In the genomic region with DNA sequence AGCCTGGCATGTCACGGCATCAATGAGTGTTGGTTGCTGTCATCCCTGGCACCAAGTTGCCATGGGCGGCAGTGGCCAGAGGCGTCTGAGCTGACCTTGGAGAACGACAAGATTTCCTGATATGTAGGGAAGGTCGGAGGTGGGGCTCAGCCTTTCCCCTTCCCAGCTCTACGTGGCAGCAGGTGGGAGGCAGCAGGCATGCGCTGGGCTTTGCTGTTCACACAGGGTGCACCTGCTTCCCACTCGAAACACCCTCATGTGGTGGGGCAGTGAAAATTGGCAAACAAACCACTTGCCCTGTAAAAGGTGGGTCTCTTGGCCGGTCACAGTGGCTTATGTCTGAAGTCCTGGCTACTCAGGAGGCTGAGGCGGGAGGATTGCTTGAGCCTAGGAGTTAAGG, we compare ENCODE assay signal across 14 cellular contexts. TPM values are rescaled to one million over a fixed set of nuclear protein-coding genes. Genes with fewer than 3 reads are reported as not detected.
"Had no signal": no experiment of that assay in that cellular context is flagged by ENCODE, and none has a peak within 500 bp of the region (broad histone marks: within the 10 kb centered on the region; RNA-seq: fewer than 3 reads in every experiment).

No MANE protein-coding gene starts in this region.

- H3K27ac ChIP-seq: esophagus squamous epithelium, skin epidermis, stomach, thoracic aorta had no signal

- H3K4me3 ChIP-seq: esophagus squamous epithelium, lung, skin epidermis, stomach, thoracic aorta had no signal

- H3K36me3 ChIP-seq: esophagus squamous epithelium, stomach, thoracic aorta had no signal

- DNase-seq: activated CD4-positive, alpha-beta T cell treated with anti-CD3 and anti-CD28 coated beads, Interleukin-2, amount 10 ng/mL, durations not matched to agents 7 days and 5 days; activated CD4-positive, CD25-positive, alpha-beta regulatory T cell; activated CD8-positive, alpha-beta memory T cell treated with anti-CD3 and anti-CD28 coated beads for 24 hours; activated naive CD4-positive, alpha-beta T cell treated with anti-CD3 and anti-CD28 coated beads for 36 hours; esophagus squamous epithelium; foreskin fibroblast; left colon; naive B cell; posterior cingulate gyrus; stomach had no signal

- H3K9me3 ChIP-seq: esophagus squamous epithelium, stomach, thoracic aorta had no signal

RNA-seq across cellular contexts. Expression of a gene that starts 43.3 kb away (rescaled TPM):
- total RNA-seq: activated CD4-positive, alpha-beta T cell treated with anti-CD3 and anti-CD28 coated beads, Interleukin-2, amount 10 ng/mL, durations not matched to agents 7 days and 5 days; activated naive CD4-positive, alpha-beta T cell treated with anti-CD3 and anti-CD28 coated beads for 36 hours; astrocyte had no signal
